32 cellular contexts compared by ENCODE assay signal in genomic region chr3:76566904-76567303, GRCh38.
"Had no signal": no experiment of that assay in that cellular context is flagged by ENCODE, and none has a peak within 500 bp of the region (broad histone marks: within the 10 kb centered on the region; RNA-seq: fewer than 3 reads in every experiment).

No MANE protein-coding gene starts in this region.

- H3K27me3 ChIP-seq: ovary, spleen, suprapubic skin, testis, tibial artery, transverse colon, upper lobe of right lung, uterus had no signal

- H3K27me3 Mint-ChIP-seq: naive thymus-derived CD8-positive, alpha-beta T cell; natural killer cell treated with Interleukin-12 subunit alpha and Interleukin-12 subunit beta and Interleukin-15 and Interleukin-18, amount 100 ng/mL, for 72 hours; progenitor cell of endocrine pancreas; stimulated activated memory B cell treated with anti-CD40 and anti-IgM and Interleukin-4, amounts not matched to agents 10 μg/mL and 1 μg/mL and 100 μg/mL, for 72 hours; stimulated activated naive CD8-positive, alpha-beta T cell treated with anti-CD3 and anti-CD28 coated beads, Interleukin-15, amount 100 ng/mL, for 72 hours; type B pancreatic cell had no signal

- H3K4me2 ChIP-seq: smooth muscle cell had no signal

- H3K9ac ChIP-seq: parathyroid adenoma had no signal

- H2AFZ ChIP-seq: parathyroid adenoma had no signal

- H3K4me3 Mint-ChIP-seq: naive thymus-derived CD8-positive, alpha-beta T cell; natural killer cell treated with Interleukin-12 subunit alpha and Interleukin-12 subunit beta and Interleukin-15 and Interleukin-18, amount 100 ng/mL, for 72 hours; nephron progenitor cell; neural crest cell; stimulated activated memory B cell treated with anti-CD40 and anti-IgM and Interleukin-4, amounts not matched to agents 10 μg/mL and 1 μg/mL and 100 μg/mL, for 72 hours; stimulated activated naive CD8-positive, alpha-beta T cell treated with anti-CD3 and anti-CD28 coated beads, Interleukin-15, amount 100 ng/mL, for 72 hours; type B pancreatic cell had no signal

- H3K36me3 ChIP-seq: ovary, spleen, suprapubic skin, tibial artery, transverse colon, upper lobe of right lung, uterus had no signal

- ATAC-seq: naive thymus-derived CD8-positive, alpha-beta T cell; natural killer cell treated with Interleukin-12 subunit alpha and Interleukin-12 subunit beta and Interleukin-15 and Interleukin-18, amount 100 ng/mL, for 72 hours; psoas muscle; sciatic nerve; stimulated activated naive CD8-positive, alpha-beta T cell treated with anti-CD3 and anti-CD28 coated beads, Interleukin-15, amount 100 ng/mL, for 72 hours; stimulated activated naive CD8-positive, alpha-beta T cell treated with anti-CD3 and anti-CD28 coated beads, Interleukin-15, Interleukin-2, amounts not matched to agents 100 U/mL and 50 U/mL, for 24 hours had no signal

- H3K9me3 Mint-ChIP-seq: nephron progenitor cell, neural crest cell, type B pancreatic cell had no signal

- H3K27ac Mint-ChIP-seq: naive thymus-derived CD8-positive, alpha-beta T cell; natural killer cell treated with Interleukin-12 subunit alpha and Interleukin-12 subunit beta and Interleukin-15 and Interleukin-18, amount 100 ng/mL, for 72 hours; nephron progenitor cell; progenitor cell of endocrine pancreas; stimulated activated memory B cell treated with anti-CD40 and anti-IgM and Interleukin-4, amounts not matched to agents 10 μg/mL and 1 μg/mL and 100 μg/mL, for 72 hours; stimulated activated naive CD8-positive, alpha-beta T cell treated with anti-CD3 and anti-CD28 coated beads, Interleukin-15, amount 100 ng/mL, for 72 hours; type B pancreatic cell had no signal

- H3K4me3 ChIP-seq: ovary, psoas muscle, skin epidermis, smooth muscle cell, spleen, suprapubic skin, testis, tibial artery, transverse colon, upper lobe of right lung, uterus had no signal

- H3K9me3 ChIP-seq: ovary, psoas muscle, spleen, suprapubic skin, testis, tibial artery, transverse colon, upper lobe of right lung, uterus had no signal

- H3K4me1 ChIP-seq: parathyroid adenoma, psoas muscle, suprapubic skin, testis, tibial artery, transverse colon, upper lobe of right lung, uterus had no signal

- H3K36me3 Mint-ChIP-seq: naive thymus-derived CD8-positive, alpha-beta T cell; natural killer cell treated with Interleukin-12 subunit alpha and Interleukin-12 subunit beta and Interleukin-15 and Interleukin-18, amount 100 ng/mL, for 72 hours; stimulated activated memory B cell treated with anti-CD40 and anti-IgM and Interleukin-4, amounts not matched to agents 10 μg/mL and 1 μg/mL and 100 μg/mL, for 72 hours; type B pancreatic cell had no signal

- DNase-seq: naive thymus-derived CD8-positive, alpha-beta T cell; nephron progenitor cell; occipital lobe; ovary; posterior cingulate gyrus; psoas muscle; right cardiac atrium; spleen; stimulated activated CD4-positive, alpha-beta T cell treated with anti-CD3 and anti-CD28 coated beads, Interleukin-12 subunit alpha, Interleukin-12 subunit beta, amount 100 ng/mL, for 4 hours; stimulated activated CD4-positive, alpha-beta T cell treated with anti-CD3 and anti-CD28 coated beads, Interleukin-1b, Interleukin-23, amount 100 ng/mL, for 48 hours; stimulated activated CD4-positive, alpha-beta T cell treated with anti-CD3 and anti-CD28 coated beads, Interleukin-4, amount 100 ng/mL, for 1 hour; stimulated activated CD4-positive, alpha-beta T cell treated with anti-CD3 and anti-CD28 coated beads, Interleukin-4, amount 100 ng/mL, for 4 hours; stimulated activated CD8-positive, alpha-beta memory T cell treated with anti-CD3 and anti-CD28 coated beads, Interleukin-4, amount 100 ng/mL, for 48 hours; stimulated activated naive CD4-positive, alpha-beta T cell; stimulated activated naive CD8-positive, alpha-beta T cell treated with anti-CD3 and anti-CD28 coated beads, Interleukin-15, amount 100 ng/mL, for 72 hours; stimulated activated naive CD8-positive, alpha-beta T cell treated with anti-CD3 and anti-CD28 coated beads, Interleukin-15, Interleukin-2, amounts not matched to agents 100 U/mL and 50 U/mL, for 24 hours; substantia nigra; testis; tibial artery; transverse colon; upper lobe of right lung; uterus had no signal

- H3K27ac ChIP-seq: ovary, parathyroid adenoma, psoas muscle, skin epidermis, spleen, suprapubic skin, testis, tibial artery, transverse colon, upper lobe of right lung, uterus had no signal

- H3K4me1 Mint-ChIP-seq: naive thymus-derived CD8-positive, alpha-beta T cell; nephron progenitor cell; stimulated activated memory B cell treated with anti-CD40 and anti-IgM and Interleukin-4, amounts not matched to agents 10 μg/mL and 1 μg/mL and 100 μg/mL, for 72 hours; stimulated activated naive CD8-positive, alpha-beta T cell treated with anti-CD3 and anti-CD28 coated beads, Interleukin-15, amount 100 ng/mL, for 72 hours had no signal
